In the genomic region with DNA sequence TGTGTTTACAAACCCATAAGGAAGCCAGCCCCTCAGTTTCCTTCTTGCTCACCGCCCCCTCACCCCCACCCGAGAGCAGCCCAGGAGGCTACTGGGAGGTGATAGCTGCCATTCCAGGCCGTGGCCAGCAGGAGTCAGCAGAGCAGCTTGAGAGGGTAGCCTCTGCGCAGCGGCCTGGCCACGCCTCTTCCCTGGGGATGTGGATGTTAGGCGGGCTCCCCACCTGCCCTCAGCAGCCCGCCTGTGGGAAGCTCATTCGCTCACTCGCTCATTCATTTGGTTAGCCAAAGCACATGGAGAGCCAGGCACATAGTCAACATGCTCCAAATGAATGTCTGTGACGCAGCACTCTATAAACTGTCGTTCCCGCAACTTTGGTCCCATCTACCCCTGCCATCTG, we compare ENCODE assay signal across 7 cellular contexts. TPM values are rescaled to one million over a fixed set of nuclear protein-coding genes. Genes with fewer than 3 reads are reported as not detected.
DNase-seq lines count a peak whose midpoint lies in the region; ATAC-seq and TF ChIP-seq lines count a peak whose summit lies in the region.

No MANE protein-coding gene starts in this region.

- intact Hi-C loops in Panc1 (cut with micrococcal nuclease; ENCODE audit: unreplicated experiment): loop anchor here (5.0 kb wide), 2 partner anchors 34 to 94 kb away; no protein-coding TSS in a partner anchor

- H2AFZ ChIP-seq in fibroblast of lung (ENCODE audit: low read length): no peak overlapping the region

- H3K9me3 Mint-ChIP-seq in IgD-negative memory B cell: no peaks in the 10 kb centered on the region
- H3K9me3 Mint-ChIP-seq in nephron progenitor cell: no peaks in the 10 kb centered on the region

- H3K4me1 Mint-ChIP-seq in IgD-negative memory B cell (peaks cover 8 to 25% (median 17%) of the 10 kb centered on the region in 3 donors), nephron progenitor cell (peaks cover 32% of the 10 kb centered on the region)

- ATAC-seq in Panc1: peak; percentile 69

- CTCF ChIA-PET in Panc1 (lab: Charles Lee): interaction anchor here (0.7 to 1.3 kb wide), 2 partner anchors 91 to 174 kb away, joined by 3 to 8 read pairs; no protein-coding TSS in a partner anchor

- BruUV-seq in Panc1 (replicated peaks; lab: Mats Ljungman, UMichigan): no TSS peak

- H3K36me3 ChIP-seq in Panc1 (ENCODE audit: control insufficient read depth, insufficient read depth, low read length) (peaks cover 7% of the 10 kb centered on the region), fibroblast of lung (ENCODE audit: control insufficient read depth, insufficient read depth, low read length) (peaks cover 12% of the 10 kb centered on the region)

- no peak overlapping the region for H3K9ac ChIP-seq in fibroblast of lung (ENCODE audit: insufficient read depth, low read length)

- no peaks in the 10 kb centered on the region for H4K20me1 ChIP-seq in fibroblast of lung (ENCODE audit: control insufficient read depth, extremely low read depth, insufficient read depth, low read length)

- H3K27me3 Mint-ChIP-seq in IgD-negative memory B cell: no peaks in the 10 kb centered on the region
- peaks cover 4% of the 10 kb centered on the region for H3K27me3 Mint-ChIP-seq in nephron progenitor cell (ENCODE audit: low read depth, poor library complexity)

- H3K27ac ChIP-seq in Panc1 (ENCODE audit: low read length) (peak overlapping the region; percentile 57), fibroblast of lung (ENCODE audit: insufficient read depth, low read length) (no peak overlapping the region)

- in situ Hi-C loops in GM13976 (cut with MboI; ENCODE audit: low sequenced_read_pairs, unreplicated experiment): loop anchor here (25.0 kb wide), 1 partner anchor 94 kb away; no protein-coding TSS in a partner anchor
- in situ Hi-C loops in Panc1 (cut with HindIII; ENCODE audit: low pct_unique_long_range_greater_than_20kb, low sequenced_read_pairs): loop anchor here (25.0 kb wide), 1 partner anchor 144 kb away; no protein-coding TSS in a partner anchor

- TF ChIP-seq CTCF in GM13976 (IDR thresholded peaks at IDR 0.05; ENCODE audit: borderline replicate concordance, control extremely low read depth, extremely low read depth, insufficient read depth, missing control alignments) (peak; percentile 90), Panc1 (IDR thresholded peaks at IDR 0.05) (peak; percentile 86), fibroblast of lung (conservative IDR thresholded peaks at IDR 0.05 in 1 of 2, IDR thresholded peaks at IDR 0.05 in 1 of 2; ENCODE audit: low read depth in 1 of 2, low read length in 2 of 2) (peak; percentile 89 to 92), nephron progenitor cell (IDR thresholded peaks at IDR 0.05) (peak; percentile 85)

- H3K27ac Mint-ChIP-seq in IgD-negative memory B cell: peak overlapping the region; percentile 91 to 93 (median 93)
- H3K27ac Mint-ChIP-seq in nephron progenitor cell: no peak overlapping the region

- H3K4me3 Mint-ChIP-seq in IgD-negative memory B cell: peak overlapping the region in 2 of 4 donors; percentile 31 to 33
- no peak overlapping the region for H3K4me3 Mint-ChIP-seq in nephron progenitor cell

- H3K36me3 Mint-ChIP-seq in IgD-negative memory B cell: peaks cover 3% of the 10 kb centered on the region
- H3K36me3 Mint-ChIP-seq in nephron progenitor cell (ENCODE audit: low read depth): peaks cover 12% of the 10 kb centered on the region

- H3K4me3 ChIP-seq in Panc1 (ENCODE audit: low read depth in 2 of 2, low read length in 2 of 2) (no peak overlapping the region), fibroblast of lung (replicated peaks in 1 of 4; ENCODE audit: control extremely low read depth in 1 of 4, insufficient read depth in 1 of 4, low read depth in 3 of 4, low read length in 4 of 4) (no peak overlapping the region)

- H3K4me2 ChIP-seq in fibroblast of lung (ENCODE audit: extremely low read depth, insufficient read depth, low read length): no peak overlapping the region

- H3K27me3 ChIP-seq in Panc1 (ENCODE audit: control insufficient read depth, insufficient read depth, low read length): no peaks in the 10 kb centered on the region
- H3K27me3 ChIP-seq in fibroblast of lung (ENCODE audit: control insufficient read depth, insufficient read depth, low read length): no peaks in the 10 kb centered on the region

- H3K79me2 ChIP-seq in fibroblast of lung (ENCODE audit: control insufficient read depth, insufficient read depth, low read length): no peaks in the 10 kb centered on the region

- POLR2A ChIA-PET in Panc1 (lab: Charles Lee): no interaction called here

- DNase-seq in GM13976 (ENCODE audit: low spot score) (peak; percentile 89), Panc1 (ENCODE audit: low read depth, low spot score) (no peak), activated T-helper 1 cell treated with Interleukin-2 at 50 U/mL for 16 hours (ENCODE audit: low read depth) (peak; percentile 60), fibroblast of lung (ENCODE audit: low read depth in 2 of 2) (peak; percentile 62 to 73), nephron progenitor cell (peak; percentile 87), stromal cell of bone marrow (ENCODE audit: low read depth) (peak; percentile 54)

- H3K4me1 ChIP-seq in Panc1 (ENCODE audit: control insufficient read depth, insufficient read depth, low read length): peaks cover 83% of the 10 kb centered on the region
- no peaks in the 10 kb centered on the region for H3K4me1 ChIP-seq in fibroblast of lung (ENCODE audit: control insufficient read depth, extremely low read depth, insufficient read depth, low read length)

- H3K9me3 ChIP-seq in Panc1 (ENCODE audit: control insufficient read depth, insufficient read depth, low read depth, low read length): no peaks in the 10 kb centered on the region
- H3K9me3 ChIP-seq in fibroblast of lung (ENCODE audit: control insufficient read depth, insufficient read depth, low read depth, low read length): no peaks in the 10 kb centered on the region

RNA-seq across cellular contexts. Expression of gene DPM2, which starts 6.1 kb away (rescaled TPM):
- polyA plus RNA-seq in IgD-negative memory B cell (44.9 TPM), fibroblast of lung (24.1 and 36.2 TPM in 2 replicates)
- total RNA-seq in Panc1 (2021; ENCODE audit: unreplicated experiment) (58.7 TPM), fibroblast of lung (8.5 and 11.7 TPM in 2 replicates)
- 51.1 TPM for polyA plus RNA-seq in Panc1 (2012; ENCODE audit: insufficient read length)
- 33.2 and 44.8 TPM in 2 replicates for polyA plus RNA-seq in fibroblast of lung (2012)
- 67.0 and 102 TPM in 2 replicates for polyA minus RNA-seq in fibroblast of lung (ENCODE audit: low replicate concordance)

RNA-seq across cellular contexts. Expression of gene PIP5KL1, which starts 13.2 kb away (rescaled TPM):
- polyA plus RNA-seq in IgD-negative memory B cell (1.1 TPM), fibroblast of lung (0.84 and 1.9 TPM in 2 replicates)
- total RNA-seq in Panc1 (2021; ENCODE audit: unreplicated experiment) (7.8 TPM), fibroblast of lung (0.77 and 2.5 TPM in 2 replicates)
- 10.9 TPM for polyA plus RNA-seq in Panc1 (2012; ENCODE audit: insufficient read length)
- 2.0 and 3.6 TPM in 2 replicates for polyA plus RNA-seq in fibroblast of lung (2012)
- 2.9 TPM in 1 of 2 replicates, not detected in the other for polyA minus RNA-seq in fibroblast of lung (ENCODE audit: low replicate concordance)

RNA-seq across cellular contexts. Expression of gene ST6GALNAC4, which starts 26.9 kb away (rescaled TPM):
- 32.5 TPM for polyA plus RNA-seq in IgD-negative memory B cell
- 38.0 TPM for total RNA-seq in Panc1 (2021; ENCODE audit: unreplicated experiment)
- polyA plus RNA-seq in Panc1 (2012; ENCODE audit: insufficient read length): 69.5 TPM
- 28.1 and 32.6 TPM in 2 replicates for total RNA-seq in fibroblast of lung
- polyA plus RNA-seq in fibroblast of lung: 16.4 and 18.4 TPM in 2 replicates
- polyA plus RNA-seq in fibroblast of lung (2012): 24.3 and 33.4 TPM in 2 replicates
- polyA minus RNA-seq in fibroblast of lung (ENCODE audit: low replicate concordance): 33.5 and 37.8 TPM in 2 replicates

RNA-seq across cellular contexts. Expression of gene EEIG1, which starts 37.0 kb away (rescaled TPM):
- polyA plus RNA-seq in IgD-negative memory B cell: 90.5 TPM
- 361 TPM for total RNA-seq in Panc1 (2021; ENCODE audit: unreplicated experiment)
- polyA plus RNA-seq in Panc1 (2012; ENCODE audit: insufficient read length): 215 TPM
- total RNA-seq in fibroblast of lung: 7.2 and 13.2 TPM in 2 replicates
- 12.8 and 21.4 TPM in 2 replicates for polyA plus RNA-seq in fibroblast of lung
- polyA plus RNA-seq in fibroblast of lung (2012): 18.2 and 20.9 TPM in 2 replicates
- polyA minus RNA-seq in fibroblast of lung (ENCODE audit: low replicate concordance): 14.9 and 16.2 TPM in 2 replicates

RNA-seq across cellular contexts. Expression of gene ST6GALNAC6, which starts 44.3 kb away (rescaled TPM):
- polyA plus RNA-seq in IgD-negative memory B cell (38.9 TPM), fibroblast of lung (53.3 and 56.0 TPM in 2 replicates)
- total RNA-seq in Panc1 (2021; ENCODE audit: unreplicated experiment) (50.2 TPM), fibroblast of lung (60.9 and 69.5 TPM in 2 replicates)
- 98.1 TPM for polyA plus RNA-seq in Panc1 (2012; ENCODE audit: insufficient read length)
- 74.8 and 76.3 TPM in 2 replicates for polyA plus RNA-seq in fibroblast of lung (2012)
- polyA minus RNA-seq in fibroblast of lung (ENCODE audit: low replicate concordance): 129 and 139 TPM in 2 replicates
